8 cellular contexts compared by ENCODE assay signal in the genomic region with DNA sequence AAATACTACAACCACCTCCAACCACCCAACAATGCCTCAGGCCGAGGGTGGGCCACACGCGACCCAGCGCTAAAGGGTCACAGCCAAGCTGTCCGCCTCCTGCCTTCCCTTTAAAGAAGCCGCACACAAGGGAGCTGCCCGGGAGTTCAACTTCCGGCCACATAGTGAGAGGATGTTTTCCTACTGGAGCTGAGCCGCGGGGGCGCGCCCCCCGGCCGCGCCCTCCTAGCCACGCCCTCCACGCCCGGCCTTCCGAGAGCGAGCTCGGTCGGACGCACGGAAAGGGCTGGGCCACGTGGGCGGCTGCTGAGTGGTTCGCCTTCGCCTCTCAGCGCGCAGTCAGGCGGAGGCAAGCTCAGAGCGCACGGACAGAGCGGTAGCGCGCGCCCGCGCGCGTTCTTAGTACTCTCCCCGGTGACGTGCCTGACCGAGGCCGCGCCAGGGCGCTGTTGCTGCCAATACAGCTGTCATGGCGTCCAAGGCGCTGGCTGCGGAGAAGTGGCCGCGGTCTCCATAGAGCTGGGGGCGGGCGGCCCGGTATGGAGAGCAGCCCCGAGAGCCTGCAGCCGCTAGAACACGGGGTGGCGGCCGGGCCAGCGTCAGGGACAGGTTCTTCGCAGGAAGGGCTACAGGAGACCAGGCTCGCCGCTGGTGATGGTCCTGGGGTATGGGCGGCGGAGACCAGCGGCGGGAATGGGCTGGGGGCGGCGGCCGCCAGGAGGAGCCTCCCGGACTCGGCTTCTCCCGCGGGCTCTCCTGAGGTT. TPM values are rescaled to one million over a fixed set of nuclear protein-coding genes. Genes with fewer than 3 reads are reported as not detected.
A peak's percentile ranks its signal among the peaks of the same experiment; 100 is the strongest.
DNase-seq lines count a peak whose midpoint lies in the region; ATAC-seq and TF ChIP-seq lines count a peak whose summit lies in the region.

A gene with protein sequence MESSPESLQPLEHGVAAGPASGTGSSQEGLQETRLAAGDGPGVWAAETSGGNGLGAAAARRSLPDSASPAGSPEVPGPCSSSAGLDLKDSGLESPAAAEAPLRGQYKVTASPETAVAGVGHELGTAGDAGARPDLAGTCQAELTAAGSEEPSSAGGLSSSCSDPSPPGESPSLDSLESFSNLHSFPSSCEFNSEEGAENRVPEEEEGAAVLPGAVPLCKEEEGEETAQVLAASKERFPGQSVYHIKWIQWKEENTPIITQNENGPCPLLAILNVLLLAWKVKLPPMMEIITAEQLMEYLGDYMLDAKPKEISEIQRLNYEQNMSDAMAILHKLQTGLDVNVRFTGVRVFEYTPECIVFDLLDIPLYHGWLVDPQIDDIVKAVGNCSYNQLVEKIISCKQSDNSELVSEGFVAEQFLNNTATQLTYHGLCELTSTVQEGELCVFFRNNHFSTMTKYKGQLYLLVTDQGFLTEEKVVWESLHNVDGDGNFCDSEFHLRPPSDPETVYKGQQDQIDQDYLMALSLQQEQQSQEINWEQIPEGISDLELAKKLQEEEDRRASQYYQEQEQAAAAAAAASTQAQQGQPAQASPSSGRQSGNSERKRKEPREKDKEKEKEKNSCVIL (plus strand): TSS at position 446 of the 764 bp plus-strand sequence. CDS start 94 bp downstream, at position 540.

- POLR2A ChIA-PET in CD4-positive, alpha-beta memory T cell (lab: Charles Lee; ENCODE audit: partially characterized antibody): interaction anchor here (0.5 to 5.4 kb wide), 29 partner anchors 10 to 1822 kb away, joined by 3 to 119 read pairs (median 3); a partner anchor contains a TSS
- POLR2A ChIA-PET in activated CD4-positive, alpha-beta memory T cell treated with anti-CD3 and anti-CD28 coated beads for 36 hours (lab: Charles Lee): interaction anchor here (0.7 to 3.2 kb wide), 11 partner anchors 22 to 438 kb away, joined by 3 to 52 read pairs (median 3); a partner anchor contains a TSS

- H3K4me3 Mint-ChIP-seq in CD4-positive, alpha-beta memory T cell: peak within 1 kb of the TSS in 4 of 8 donors; percentile 91 to 95 (median 94)
- no peak within 1 kb of the TSS for H3K4me3 Mint-ChIP-seq in activated CD4-positive, alpha-beta memory T cell treated with anti-CD3 and anti-CD28 coated beads for 36 hours

- peak within 1 kb of the TSS; percentile 73 to 90 for H3K4me3 ChIP-seq in CD4-positive, alpha-beta memory T cell (ENCODE audit: low read length in 2 of 2)
- H3K4me3 ChIP-seq in liver (ENCODE audit: low read depth in 1 of 3, low read length in 3 of 3): peak within 1 kb of the TSS; percentile 68 to 81 (median 80)

- ATAC-seq in GM19438 (IDR thresholded peaks at IDR 0.05; ENCODE audit: low read depth, unreplicated experiment) (peak; percentile 92), HG03575 (IDR thresholded peaks at IDR 0.05; ENCODE audit: extremely low read depth, insufficient number of reproducible peaks, low FRiP score, unreplicated experiment) (peak; percentile 56)

- peak; percentile 39 to 65 for TF ChIP-seq RAD21 in liver (IDR thresholded peaks at IDR 0.05)

- H3K27ac Mint-ChIP-seq in CD4-positive, alpha-beta memory T cell: peak within 1 kb of the TSS; percentile 88 to 96 (median 94)
- peak within 1 kb of the TSS; percentile 73 for H3K27ac Mint-ChIP-seq in activated CD4-positive, alpha-beta memory T cell treated with anti-CD3 and anti-CD28 coated beads for 36 hours

- H3K27ac ChIP-seq in CD4-positive, alpha-beta memory T cell (ENCODE audit: low read depth, low read length): peak within 1 kb of the TSS; percentile 74
- H3K27ac ChIP-seq in liver (ENCODE audit: low read depth in 1 of 2, low read length in 2 of 2): peak within 1 kb of the TSS; percentile 92 to 94

- no peaks in the 10 kb centered on the region for H3K9me3 ChIP-seq in CD4-positive, alpha-beta memory T cell (ENCODE audit: control insufficient read depth in 1 of 2, low read length in 2 of 2)
- H3K9me3 ChIP-seq in liver (ENCODE audit: control insufficient read depth in 4 of 4, low read length in 3 of 4): no peaks in the 10 kb centered on the region

- no peaks in the 10 kb centered on the region for H3K9me3 Mint-ChIP-seq in CD4-positive, alpha-beta memory T cell
- no peaks in the 10 kb centered on the region for H3K9me3 Mint-ChIP-seq in activated CD4-positive, alpha-beta memory T cell treated with anti-CD3 and anti-CD28 coated beads for 36 hours

- WGBS in liver: under 1% methylated on average over 75 of the region's 75 CpGs

- H3K9ac ChIP-seq in liver (ENCODE audit: low read depth in 1 of 2, low read length in 2 of 2): peak within 1 kb of the TSS; percentile 61 to 72

- H3K27me3 Mint-ChIP-seq in CD4-positive, alpha-beta memory T cell: no peaks in the 10 kb centered on the region
- H3K27me3 Mint-ChIP-seq in activated CD4-positive, alpha-beta memory T cell treated with anti-CD3 and anti-CD28 coated beads for 36 hours: no peaks in the 10 kb centered on the region

- DNase-seq in CD4-positive, alpha-beta memory T cell: peak; percentile 88 to 95 (median 92)
- peak; percentile 92 for DNase-seq in NCI-H82 treated with DMSO at 0.1 percent for 48 hours (lab: John Stamatoyannopoulos, UW; ENCODE audit: unreplicated experiment)
- peak; percentile 97 for DNase-seq in activated CD4-positive, alpha-beta memory T cell treated with anti-CD3 and anti-CD28 coated beads for 36 hours
- peak; percentile 96 to 99 for DNase-seq in dermis microvascular lymphatic vessel endothelial cell (ENCODE audit: low read depth in 2 of 2)
- peak; percentile 91 for DNase-seq in stimulated activated CD4-positive, alpha-beta T cell treated with anti-CD3 and anti-CD28 coated beads, Interleukin-4, amount 100 ng/mL, for 24 hours

- H3K36me3 Mint-ChIP-seq in CD4-positive, alpha-beta memory T cell: peaks cover 0 to 5% of the 10 kb centered on the region in 2 donors
- no peaks in the 10 kb centered on the region for H3K36me3 Mint-ChIP-seq in activated CD4-positive, alpha-beta memory T cell treated with anti-CD3 and anti-CD28 coated beads for 36 hours

- CTCF ChIA-PET in CD4-positive, alpha-beta memory T cell (lab: Charles Lee; ENCODE audit: partially characterized antibody): interaction anchor here (0.7 to 2.3 kb wide), 22 partner anchors 8 to 758 kb away, joined by 3 to 56 read pairs (median 4); a partner anchor contains a TSS
- CTCF ChIA-PET in activated CD4-positive, alpha-beta memory T cell treated with anti-CD3 and anti-CD28 coated beads for 36 hours (lab: Charles Lee): interaction anchor here (0.7 to 2.7 kb wide), 14 partner anchors 9 to 912 kb away, joined by 3 to 32 read pairs (median 3); a partner anchor contains a TSS

- no peaks in the 10 kb centered on the region for H3K27me3 ChIP-seq in CD4-positive, alpha-beta memory T cell (ENCODE audit: insufficient read depth, low read length)
- no peaks in the 10 kb centered on the region for H3K27me3 ChIP-seq in liver (ENCODE audit: control insufficient read depth in 4 of 4, insufficient read depth in 4 of 4, low read length in 3 of 4)

- intact Hi-C loops in CD4-positive, alpha-beta memory T cell (cut with micrococcal nuclease): loop anchor here (1.0 to 5.0 kb wide), 4 partner anchors 21 to 216 kb away; a partner anchor contains a TSS
- intact Hi-C loops in activated CD4-positive, alpha-beta memory T cell treated with anti-CD3 and anti-CD28 coated beads for 36 hours (cut with micrococcal nuclease): loop anchor here (1.0 to 5.0 kb wide), 5 partner anchors 22 to 1064 kb away; a partner anchor contains a TSS

- H3K4me1 Mint-ChIP-seq in CD4-positive, alpha-beta memory T cell: peaks cover 9 to 14% (median 10%) of the 10 kb centered on the region in 4 donors
- peaks cover 9% of the 10 kb centered on the region for H3K4me1 Mint-ChIP-seq in activated CD4-positive, alpha-beta memory T cell treated with anti-CD3 and anti-CD28 coated beads for 36 hours (ENCODE audit: low read depth)

- H3K4me1 ChIP-seq in CD4-positive, alpha-beta memory T cell (ENCODE audit: insufficient read depth, low read length): peaks cover 48% of the 10 kb centered on the region
- peaks cover 2 to 25% (median 22%) of the 10 kb centered on the region in 4 donors for H3K4me1 ChIP-seq in liver (ENCODE audit: control insufficient read depth in 4 of 4, insufficient read depth in 4 of 4, low read length in 3 of 4)

- TF ChIP-seq CTCF in liver (IDR thresholded peaks at IDR 0.05; ENCODE audit: low read depth, low read length, missing input control): peak; percentile 6

- H3K36me3 ChIP-seq in CD4-positive, alpha-beta memory T cell (ENCODE audit: insufficient read depth, low read length): no peaks in the 10 kb centered on the region
- no peaks in the 10 kb centered on the region for H3K36me3 ChIP-seq in liver (ENCODE audit: control insufficient read depth in 4 of 4, insufficient read depth in 3 of 4, low read depth in 1 of 4, low read length in 3 of 4)

TF ChIP-seq in liver, 16 proteins besides CTCF, POLR2A, EP300 and RAD21 (continues in another document):
- TF ChIP-seq NR2F2 (IDR thresholded peaks at IDR 0.05) (peak; percentile 93), FOXA2 (IDR thresholded peaks at IDR 0.05) (no peak), RXRA (IDR thresholded peaks at IDR 0.05) (peak; percentile 77 to 90), HNF4G (IDR thresholded peaks at IDR 0.05) (no peak), HNF4A (conservative IDR thresholded peaks at IDR 0.05) (peak in 1 of 2 donors; percentile 55), SP1 (IDR thresholded peaks at IDR 0.05) (peak; percentile 88), JUND (IDR thresholded peaks at IDR 0.05) (peak in 1 of 2 donors; percentile 11)
- TF ChIP-seq, protein P1, sequence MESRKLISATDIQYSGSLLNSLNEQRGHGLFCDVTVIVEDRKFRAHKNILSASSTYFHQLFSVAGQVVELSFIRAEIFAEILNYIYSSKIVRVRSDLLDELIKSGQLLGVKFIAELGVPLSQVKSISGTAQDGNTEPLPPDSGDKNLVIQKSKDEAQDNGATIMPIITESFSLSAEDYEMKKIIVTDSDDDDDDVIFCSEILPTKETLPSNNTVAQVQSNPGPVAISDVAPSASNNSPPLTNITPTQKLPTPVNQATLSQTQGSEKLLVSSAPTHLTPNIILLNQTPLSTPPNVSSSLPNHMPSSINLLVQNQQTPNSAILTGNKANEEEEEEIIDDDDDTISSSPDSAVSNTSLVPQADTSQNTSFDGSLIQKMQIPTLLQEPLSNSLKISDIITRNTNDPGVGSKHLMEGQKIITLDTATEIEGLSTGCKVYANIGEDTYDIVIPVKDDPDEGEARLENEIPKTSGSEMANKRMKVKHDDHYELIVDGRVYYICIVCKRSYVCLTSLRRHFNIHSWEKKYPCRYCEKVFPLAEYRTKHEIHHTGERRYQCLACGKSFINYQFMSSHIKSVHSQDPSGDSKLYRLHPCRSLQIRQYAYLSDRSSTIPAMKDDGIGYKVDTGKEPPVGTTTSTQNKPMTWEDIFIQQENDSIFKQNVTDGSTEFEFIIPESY (IDR thresholded peaks at IDR 0.05): no peak

RNA-seq across cellular contexts. Expression of the gene that starts here (rescaled TPM):
- 10 to 100 TPM; 15.4 to 17.3 TPM for total RNA-seq in CD4-positive, alpha-beta memory T cell
- polyA plus RNA-seq in CD4-positive, alpha-beta memory T cell: 10 to 100 TPM; 16.1 to 20.5 TPM
- total RNA-seq in activated CD4-positive, alpha-beta memory T cell treated with anti-CD3 and anti-CD28 coated beads for 36 hours: 10 to 100 TPM in 1 of 2 experiments, 1 to 10 TPM in 1; 8.0 to 11.6 TPM
- 8.7 and 9.2 TPM in 2 replicates for total RNA-seq in dermis microvascular lymphatic vessel endothelial cell
- 1 to 10 TPM; 5.3 to 7.0 TPM for total RNA-seq in liver
- polyA plus RNA-seq in liver: 1 to 10 TPM; 1.5 to 5.0 TPM

Comparison
In these comparisons a context has a peak if more than half of its experiments do, and no peak if none do; other contexts are left out.
1. Peak in every context shown above with its lines: DNase-seq, ATAC-seq, H3K4me3 ChIP-seq and H3K27ac ChIP-seq.